Comparison of ENCODE assay signal across 38 cellular contexts in the genomic region with DNA sequence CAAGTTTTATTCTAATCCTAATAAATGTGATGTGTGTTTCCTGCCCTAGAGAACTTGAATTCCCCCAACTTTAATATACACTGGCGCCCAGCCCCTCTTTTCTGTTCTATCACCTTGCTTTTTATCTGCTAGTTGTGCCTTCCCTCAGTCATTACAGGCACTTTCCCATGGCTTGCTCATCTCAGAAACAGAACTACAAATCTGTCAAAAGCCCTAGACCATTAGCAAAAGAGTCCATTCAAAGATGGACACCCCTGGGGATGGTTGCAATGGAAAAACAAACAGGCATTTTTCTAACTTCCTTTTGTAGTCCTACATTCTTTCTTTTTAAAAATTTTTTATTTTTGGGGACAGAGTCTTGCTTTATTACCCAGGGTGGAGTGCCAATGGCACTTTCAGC.
"Had no signal": no experiment of that assay in that cellular context is flagged by ENCODE, and none has a peak within 500 bp of the region (broad histone marks: within the 10 kb centered on the region; RNA-seq: fewer than 3 reads in every experiment).

No MANE protein-coding gene starts in this region.

- H3K27ac Mint-ChIP-seq: activated naive CD4-positive, alpha-beta T cell treated with anti-CD3 and anti-CD28 coated beads for 36 hours; activated naive CD4-positive, alpha-beta T cell treated with anti-CD3 and anti-CD28 coated beads, Interleukin-2, amount 10 ng/mL, durations not matched to agents 7 days and 5 days; activated naive CD4-positive, alpha-beta T cell treated with anti-CD3 and anti-CD28 coated beads, Interleukin-2, amount 50 U/mL, for 24 hours; activated naive CD4-positive, alpha-beta T cell treated with anti-CD3 and anti-CD28 coated beads, Interleukin-2, amount 50 U/mL, for 72 hours; activated naive CD8-positive, alpha-beta T cell; activated naive CD8-positive, alpha-beta T cell treated with anti-CD3 and anti-CD28 coated beads for 36 hours; activated naive CD8-positive, alpha-beta T cell treated with anti-CD3 and anti-CD28 coated beads, Interleukin-2, amount 10 ng/mL, durations not matched to agents 7 days and 5 days; activated naive CD8-positive, alpha-beta T cell treated with anti-CD3 and anti-CD28 coated beads, Interleukin-2, amount 50 U/mL, for 24 hours; activated T-cell treated with anti-CD3 and anti-CD28 coated beads, Interleukin-2, amount 50 U/mL, for 24 hours; activated T-cell treated with anti-CD3 and anti-CD28 coated beads, Interleukin-2, amount 50 U/mL, for 72 hours; activated T-helper 1 cell treated with anti-CD3 and anti-CD28 coated beads, Interleukin-12 subunit alpha, Interleukin-12 subunit beta, Interleukin-2, Interleukin-4 antibody, amounts not matched to agents 30 ng/mL and 10 ng/mL and 1 ng/mL, durations not matched to agents 14 hours and 24 hours and 36 hours; activated T-helper 17 cell treated with anti-CD3 and anti-CD28 coated beads, Interleukin-2, amount 50 U/mL, for 72 hours; activated T-helper 2 cell treated with anti-CD3 and anti-CD28 coated beads, Interferon-gamma antibody, Interleukin-2, Interleukin-4, amounts not matched to agents 10 μg/mL and 5 μg/mL and 100 μg/mL, durations not matched to agents 14 hours and 24 hours and 36 hours; brain had no signal

- H3K4me3 Mint-ChIP-seq: activated naive CD4-positive, alpha-beta T cell treated with anti-CD3 and anti-CD28 coated beads for 36 hours; activated naive CD4-positive, alpha-beta T cell treated with anti-CD3 and anti-CD28 coated beads, Interleukin-2, amount 10 ng/mL, durations not matched to agents 7 days and 5 days; activated naive CD4-positive, alpha-beta T cell treated with anti-CD3 and anti-CD28 coated beads, Interleukin-2, amount 50 U/mL, for 24 hours; activated naive CD8-positive, alpha-beta T cell; activated naive CD8-positive, alpha-beta T cell treated with anti-CD3 and anti-CD28 coated beads for 36 hours; activated naive CD8-positive, alpha-beta T cell treated with anti-CD3 and anti-CD28 coated beads, Interleukin-2, amount 10 ng/mL, durations not matched to agents 7 days and 5 days; activated naive CD8-positive, alpha-beta T cell treated with anti-CD3 and anti-CD28 coated beads, Interleukin-2, amount 50 U/mL, for 24 hours; activated T-cell treated with anti-CD3 and anti-CD28 coated beads, Interleukin-2, amount 50 U/mL, for 24 hours; activated T-cell treated with anti-CD3 and anti-CD28 coated beads, Interleukin-2, amount 50 U/mL, for 4 hours; activated T-cell treated with anti-CD3 and anti-CD28 coated beads, Interleukin-2, amount 50 U/mL, for 72 hours; activated T-helper 1 cell treated with anti-CD3 and anti-CD28 coated beads, Interleukin-12 subunit alpha, Interleukin-12 subunit beta, Interleukin-2, Interleukin-4 antibody, amounts not matched to agents 30 ng/mL and 10 ng/mL and 1 ng/mL, durations not matched to agents 14 hours and 24 hours and 36 hours; activated T-helper 17 cell treated with anti-CD3 and anti-CD28 coated beads, Interleukin-2, amount 50 U/mL, for 72 hours; brain; central memory CD8-positive, alpha-beta T cell had no signal

- H3K4me3 ChIP-seq: adrenal gland, ascending aorta, body of pancreas, breast epithelium, cardiac muscle cell had no signal

- H3K36me3 Mint-ChIP-seq: activated naive CD4-positive, alpha-beta T cell treated with anti-CD3 and anti-CD28 coated beads, Interleukin-2, amount 10 ng/mL, durations not matched to agents 7 days and 5 days; activated naive CD4-positive, alpha-beta T cell treated with anti-CD3 and anti-CD28 coated beads, Interleukin-2, amount 50 U/mL, for 72 hours; activated naive CD8-positive, alpha-beta T cell treated with anti-CD3 and anti-CD28 coated beads, Interleukin-2, amount 10 ng/mL, durations not matched to agents 7 days and 5 days; brain had no signal

- H3K9me3 ChIP-seq: adrenal gland, ascending aorta, body of pancreas, breast epithelium had no signal

- H3K27me3 Mint-ChIP-seq: activated naive CD4-positive, alpha-beta T cell treated with anti-CD3 and anti-CD28 coated beads, Interleukin-2, amount 10 ng/mL, durations not matched to agents 7 days and 5 days; activated naive CD4-positive, alpha-beta T cell treated with anti-CD3 and anti-CD28 coated beads, Interleukin-2, amount 50 U/mL, for 24 hours; activated naive CD8-positive, alpha-beta T cell; activated naive CD8-positive, alpha-beta T cell treated with anti-CD3 and anti-CD28 coated beads for 36 hours; activated naive CD8-positive, alpha-beta T cell treated with anti-CD3 and anti-CD28 coated beads, Interleukin-2, amount 50 U/mL, for 24 hours; activated T-cell treated with anti-CD3 and anti-CD28 coated beads, Interleukin-2, amount 50 U/mL, for 24 hours; activated T-helper 17 cell treated with anti-CD3 and anti-CD28 coated beads, Interleukin-2, amount 50 U/mL, for 72 hours had no signal

- H3K4me1 ChIP-seq: adrenal gland, ascending aorta, body of pancreas, breast epithelium had no signal

- DNase-seq: activated effector memory CD4-positive, alpha-beta T cell treated with anti-CD3 and anti-CD28 coated beads, Interleukin-2, amount 50 U/mL, for 16 hours; activated effector memory CD4-positive, alpha-beta T cell treated with Interleukin-2 at 50 U/mL for 16 hours; activated gamma-delta T cell; activated gamma-delta T cell treated with Interleukin-2 at 50 U/mL for 16 hours; activated naive CD4-positive, alpha-beta T cell; activated naive CD4-positive, alpha-beta T cell treated with anti-CD3 and anti-CD28 coated beads for 36 hours; activated naive CD4-positive, alpha-beta T cell treated with anti-CD3 and anti-CD28 coated beads, Interleukin-2, amount 10 ng/mL, durations not matched to agents 7 days and 5 days; activated naive CD4-positive, alpha-beta T cell treated with anti-CD3 and anti-CD28 coated beads, Interleukin-2, amount 50 U/mL, for 16 hours; activated naive CD4-positive, alpha-beta T cell treated with Interleukin-2 at 50 U/mL for 16 hours; activated naive CD8-positive, alpha-beta T cell treated with anti-CD3 and anti-CD28 coated beads for 36 hours; activated naive CD8-positive, alpha-beta T cell treated with anti-CD3 and anti-CD28 coated beads, Interleukin-2, amount 10 ng/mL, durations not matched to agents 7 days and 5 days; activated naive CD8-positive, alpha-beta T cell treated with anti-CD3 and anti-CD28 coated beads, Interleukin-2, amount 50 U/mL, for 24 hours; activated T-cell treated with anti-CD3 and anti-CD28 coated beads, Interleukin-2, amount 50 U/mL, for 1 hour; activated T-cell treated with anti-CD3 and anti-CD28 coated beads, Interleukin-2, amount 50 U/mL, for 24 hours; activated T-cell treated with anti-CD3 and anti-CD28 coated beads, Interleukin-2, amount 50 U/mL, for 4 hours; activated T-cell treated with anti-CD3 and anti-CD28 coated beads, Interleukin-2, amount 50 U/mL, for 48 hours; activated T-cell treated with anti-CD3 and anti-CD28 coated beads, Interleukin-2, amount 50 U/mL, for 72 hours; adrenal gland; amniotic stem cell; amygdala; anterior cingulate cortex; aorta; body of pancreas; brain microvascular endothelial cell; caudate nucleus; central memory CD4-positive, alpha-beta T cell; cerebellar nuclear complex had no signal

- H3K4me1 Mint-ChIP-seq: activated naive CD4-positive, alpha-beta T cell treated with anti-CD3 and anti-CD28 coated beads, Interleukin-2, amount 10 ng/mL, durations not matched to agents 7 days and 5 days; activated naive CD4-positive, alpha-beta T cell treated with anti-CD3 and anti-CD28 coated beads, Interleukin-2, amount 50 U/mL, for 24 hours; activated naive CD8-positive, alpha-beta T cell treated with anti-CD3 and anti-CD28 coated beads for 36 hours; activated naive CD8-positive, alpha-beta T cell treated with anti-CD3 and anti-CD28 coated beads, Interleukin-2, amount 10 ng/mL, durations not matched to agents 7 days and 5 days; activated naive CD8-positive, alpha-beta T cell treated with anti-CD3 and anti-CD28 coated beads, Interleukin-2, amount 50 U/mL, for 24 hours; activated T-helper 17 cell treated with anti-CD3 and anti-CD28 coated beads, Interleukin-2, amount 50 U/mL, for 72 hours; central memory CD8-positive, alpha-beta T cell had no signal

- H3K27ac ChIP-seq: adrenal gland, ascending aorta, body of pancreas, brain microvascular endothelial cell, breast epithelium, cardiac muscle cell had no signal

- H3K27me3 ChIP-seq: adrenal gland, ascending aorta, body of pancreas, brain microvascular endothelial cell, breast epithelium, cardiac muscle cell had no signal

- H3K9me3 Mint-ChIP-seq: activated naive CD4-positive, alpha-beta T cell treated with anti-CD3 and anti-CD28 coated beads, Interleukin-2, amount 10 ng/mL, durations not matched to agents 7 days and 5 days; activated naive CD4-positive, alpha-beta T cell treated with anti-CD3 and anti-CD28 coated beads, Interleukin-2, amount 50 U/mL, for 24 hours; activated naive CD4-positive, alpha-beta T cell treated with anti-CD3 and anti-CD28 coated beads, Interleukin-2, amount 50 U/mL, for 72 hours; activated naive CD8-positive, alpha-beta T cell treated with anti-CD3 and anti-CD28 coated beads for 36 hours; activated naive CD8-positive, alpha-beta T cell treated with anti-CD3 and anti-CD28 coated beads, Interleukin-2, amount 50 U/mL, for 24 hours; activated T-cell treated with anti-CD3 and anti-CD28 coated beads, Interleukin-2, amount 50 U/mL, for 24 hours; activated T-cell treated with anti-CD3 and anti-CD28 coated beads, Interleukin-2, amount 50 U/mL, for 4 hours; activated T-cell treated with anti-CD3 and anti-CD28 coated beads, Interleukin-2, amount 50 U/mL, for 72 hours; activated T-helper 1 cell treated with anti-CD3 and anti-CD28 coated beads, Interleukin-12 subunit alpha, Interleukin-12 subunit beta, Interleukin-2, Interleukin-4 antibody, amounts not matched to agents 30 ng/mL and 10 ng/mL and 1 ng/mL, durations not matched to agents 14 hours and 24 hours and 36 hours; activated T-helper 17 cell treated with anti-CD3 and anti-CD28 coated beads, Interleukin-2, amount 50 U/mL, for 72 hours; activated T-helper 2 cell treated with anti-CD3 and anti-CD28 coated beads, Interferon-gamma antibody, Interleukin-2, Interleukin-4, amounts not matched to agents 10 μg/mL and 5 μg/mL and 100 μg/mL, durations not matched to agents 14 hours and 24 hours and 36 hours; brain; central memory CD8-positive, alpha-beta T cell had no signal

- H3K36me3 ChIP-seq: adrenal gland, ascending aorta, brain microvascular endothelial cell, breast epithelium, cardiac muscle cell had no signal

- ATAC-seq: activated naive CD4-positive, alpha-beta T cell treated with anti-CD3 and anti-CD28 coated beads, Interleukin-2, amount 50 U/mL, for 72 hours; activated naive CD8-positive, alpha-beta T cell treated with anti-CD3 and anti-CD28 coated beads, Interleukin-2, amount 50 U/mL, for 24 hours; activated T-cell treated with anti-CD3 and anti-CD28 coated beads, Interleukin-2, amount 50 U/mL, for 4 hours; activated T-cell treated with anti-CD3 and anti-CD28 coated beads, Interleukin-2, amount 50 U/mL, for 72 hours; activated T-helper 17 cell treated with anti-CD3 and anti-CD28 coated beads, Interleukin-2, amount 50 U/mL, for 72 hours; body of pancreas had no signal
